11 cellular contexts compared by ENCODE assay signal in genomic region chr20:16040742-16041141, GRCh38.
"Had no signal": no experiment of that assay in that cellular context is flagged by ENCODE, and none has a peak within 500 bp of the region (broad histone marks: within the 10 kb centered on the region; RNA-seq: fewer than 3 reads in every experiment).

No MANE protein-coding gene starts in this region.

- H3K27ac Mint-ChIP-seq: activated naive CD4-positive, alpha-beta T cell treated with anti-CD3 and anti-CD28 coated beads, Interleukin-2, amount 50 U/mL, for 72 hours; natural killer cell treated with Interleukin-12 subunit alpha and Interleukin-12 subunit beta and Interleukin-15 and Interleukin-18, amount 100 ng/mL, for 72 hours; progenitor cell of endocrine pancreas; stimulated activated effector memory CD8-positive, alpha-beta T cell treated with anti-CD3 and anti-CD28 coated beads, Interleukin-12 subunit alpha, Interleukin-12 subunit beta, amount 100 ng/mL, for 72 hours; type B pancreatic cell had no signal

- H3K4me3 Mint-ChIP-seq: activated T-cell treated with anti-CD3 and anti-CD28 coated beads, Interleukin-2, amount 50 U/mL, for 4 hours; natural killer cell treated with Interleukin-12 subunit alpha and Interleukin-12 subunit beta and Interleukin-15 and Interleukin-18, amount 100 ng/mL, for 72 hours; stimulated activated effector memory CD8-positive, alpha-beta T cell treated with anti-CD3 and anti-CD28 coated beads, Interleukin-12 subunit alpha, Interleukin-12 subunit beta, amount 100 ng/mL, for 72 hours; type B pancreatic cell had no signal

- H3K27me3 Mint-ChIP-seq: progenitor cell of endocrine pancreas, type B pancreatic cell had no signal

- H3K9me3 Mint-ChIP-seq: activated naive CD4-positive, alpha-beta T cell treated with anti-CD3 and anti-CD28 coated beads, Interleukin-2, amount 50 U/mL, for 72 hours; activated T-cell treated with anti-CD3 and anti-CD28 coated beads, Interleukin-2, amount 50 U/mL, for 4 hours; natural killer cell treated with Interleukin-12 subunit alpha and Interleukin-12 subunit beta and Interleukin-15 and Interleukin-18, amount 100 ng/mL, for 72 hours; type B pancreatic cell had no signal

- DNase-seq: activated effector memory CD4-positive, alpha-beta T cell treated with anti-CD3 and anti-CD28 coated beads, Interleukin-2, amount 50 U/mL, for 16 hours; activated T-cell treated with anti-CD3 and anti-CD28 coated beads, Interleukin-2, amount 50 U/mL, for 4 hours; glutamatergic neuron; nucleus accumbens; right cardiac atrium had no signal

- H3K36me3 Mint-ChIP-seq: activated naive CD4-positive, alpha-beta T cell treated with anti-CD3 and anti-CD28 coated beads, Interleukin-2, amount 50 U/mL, for 72 hours; natural killer cell treated with Interleukin-12 subunit alpha and Interleukin-12 subunit beta and Interleukin-15 and Interleukin-18, amount 100 ng/mL, for 72 hours; stimulated activated effector memory CD8-positive, alpha-beta T cell treated with anti-CD3 and anti-CD28 coated beads, Interleukin-12 subunit alpha, Interleukin-12 subunit beta, amount 100 ng/mL, for 72 hours; type B pancreatic cell had no signal

- ATAC-seq: activated CD4-positive, CD25-positive, alpha-beta regulatory T cell treated with anti-CD3 and anti-CD28 coated beads, Interleukin-2, amount 50 U/mL, for 24 hours; activated naive CD4-positive, alpha-beta T cell treated with anti-CD3 and anti-CD28 coated beads, Interleukin-2, amount 50 U/mL, for 72 hours; activated T-cell treated with anti-CD3 and anti-CD28 coated beads, Interleukin-2, amount 50 U/mL, for 4 hours; natural killer cell treated with Interleukin-12 subunit alpha and Interleukin-12 subunit beta and Interleukin-15 and Interleukin-18, amount 100 ng/mL, for 72 hours; right cardiac atrium; stimulated activated effector memory CD8-positive, alpha-beta T cell treated with anti-CD3 and anti-CD28 coated beads, Interleukin-12 subunit alpha, Interleukin-12 subunit beta, amount 100 ng/mL, for 72 hours had no signal

- H3K4me1 Mint-ChIP-seq: stimulated activated effector memory CD8-positive, alpha-beta T cell treated with anti-CD3 and anti-CD28 coated beads, Interleukin-12 subunit alpha, Interleukin-12 subunit beta, amount 100 ng/mL, for 72 hours had no signal
